In the genomic region with DNA sequence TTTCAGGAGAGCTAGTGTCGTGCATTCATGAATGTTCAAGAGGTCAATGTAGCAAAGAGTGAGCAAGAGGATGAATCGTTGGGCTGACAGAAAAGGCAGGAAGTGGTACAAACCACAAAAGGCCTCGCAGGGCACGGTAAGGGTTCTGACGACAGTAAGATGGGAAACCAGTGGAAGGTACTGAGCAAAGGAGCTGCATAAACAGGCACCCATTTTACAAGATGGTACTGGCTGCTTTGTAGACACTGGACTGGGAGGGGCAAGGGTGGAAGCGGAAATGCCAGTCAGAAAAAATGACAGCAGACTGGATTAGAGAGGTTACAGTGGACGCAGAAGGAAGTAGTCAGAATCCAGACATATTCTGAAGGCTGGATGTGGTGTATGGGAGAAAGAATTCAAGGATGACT, we compare ENCODE assay signal across 8 cellular contexts.
A peak's percentile ranks its signal among the peaks of the same experiment; 100 is the strongest.
DNase-seq lines count a peak whose midpoint lies in the region; ATAC-seq lines count a peak whose summit lies in the region.

No MANE protein-coding gene starts in this region.

- H3K27ac Mint-ChIP-seq in activated naive CD8-positive, alpha-beta T cell treated with anti-CD3 and anti-CD28 coated beads for 36 hours, result peak overlapping the region; percentile 86
- peak overlapping the region in 2 of 6 donors; percentile 74 to 88 for H3K27ac Mint-ChIP-seq in naive B cell

- peaks cover 0 to 4% (median 0%) of the 10 kb centered on the region in 11 experiments; a peak in 1 of 22 replicates for H3K9me3 ChIP-seq in BLaER1 treated with 17β-estradiol and CSF1 and Interleukin-3, amounts not matched to agents 10 nM and 100 nM (replicated peaks in 1 of 11)

- H3K27me3 Mint-ChIP-seq in activated naive CD8-positive, alpha-beta T cell treated with anti-CD3 and anti-CD28 coated beads for 36 hours, result no peaks in the 10 kb centered on the region
- H3K27me3 Mint-ChIP-seq in naive B cell, result peaks cover 0 to 4% (median 2%) of the 10 kb centered on the region in 3 donors

- peaks cover 24% of the 10 kb centered on the region for H3K4me1 Mint-ChIP-seq in activated naive CD8-positive, alpha-beta T cell treated with anti-CD3 and anti-CD28 coated beads for 36 hours
- peaks cover 9 to 15% (median 12%) of the 10 kb centered on the region in 3 donors for H3K4me1 Mint-ChIP-seq in naive B cell

- ATAC-seq in GM19397 (IDR thresholded peaks at IDR 0.05; ENCODE audit: unreplicated experiment) (peak; percentile 94), HG03457 (IDR thresholded peaks at IDR 0.05; ENCODE audit: unreplicated experiment) (peak; percentile 98), naive B cell (ENCODE audit: low read depth in 2 of 2) (peak; percentile 57 to 71)

- peak overlapping the region; percentile 46 for H3K4me3 Mint-ChIP-seq in activated naive CD8-positive, alpha-beta T cell treated with anti-CD3 and anti-CD28 coated beads for 36 hours
- H3K4me3 Mint-ChIP-seq in naive B cell, result peak overlapping the region in 5 of 8 donors; percentile 26 to 73 (median 64)

- peaks cover 30 to 45% (median 38%) of the 10 kb centered on the region in 10 experiments for H3K4me1 ChIP-seq in BLaER1 treated with 17β-estradiol and CSF1 and Interleukin-3, amounts not matched to agents 10 nM and 100 nM

- H3K4me3 ChIP-seq in BLaER1 treated with 17β-estradiol and CSF1 and Interleukin-3, amounts not matched to agents 10 nM and 100 nM, result peak overlapping the region in 3 of 10 experiments; percentile 0 to 43 (median 12); a peak in 3 of 20 replicates

- peak overlapping the region; percentile 6 to 77 (median 62); a peak in 19 of 22 replicates for H3K27ac ChIP-seq in BLaER1 treated with 17β-estradiol and CSF1 and Interleukin-3, amounts not matched to agents 10 nM and 100 nM

- peak; percentile 99 for DNase-seq in SKM-1 treated with dmso at 0.1 percent for 144 hours (lab: John Stamatoyannopoulos, UW; ENCODE audit: unreplicated experiment)
- DNase-seq in activated naive CD8-positive, alpha-beta T cell treated with anti-CD3 and anti-CD28 coated beads for 36 hours, result peak; percentile 72
- DNase-seq in naive B cell, result peak; percentile 36
- no peak for DNase-seq in NCI-H345 treated with DMSO at 0.1 percent for 48 hours (lab: John Stamatoyannopoulos, UW; ENCODE audit: unreplicated experiment)
- no peak for DNase-seq in NCI-H1417 treated with DMSO at 0.1 percent for 48 hours (lab: John Stamatoyannopoulos, UW)

- peaks cover 6% of the 10 kb centered on the region for H3K36me3 Mint-ChIP-seq in activated naive CD8-positive, alpha-beta T cell treated with anti-CD3 and anti-CD28 coated beads for 36 hours
- no peaks in the 10 kb centered on the region for H3K36me3 Mint-ChIP-seq in naive B cell

- H3K36me3 ChIP-seq in BLaER1 treated with 17β-estradiol and CSF1 and Interleukin-3, amounts not matched to agents 10 nM and 100 nM, result no peaks in the 10 kb centered on the region

- H4K20me1 ChIP-seq in BLaER1 treated with 17β-estradiol and CSF1 and Interleukin-3, amounts not matched to agents 10 nM and 100 nM, result no peaks in the 10 kb centered on the region

- peak overlapping the region; percentile 55 to 87 (median 75) for H3K4me2 ChIP-seq in BLaER1 treated with 17β-estradiol and CSF1 and Interleukin-3, amounts not matched to agents 10 nM and 100 nM

- H3K9me3 Mint-ChIP-seq in activated naive CD8-positive, alpha-beta T cell treated with anti-CD3 and anti-CD28 coated beads for 36 hours, result no peaks in the 10 kb centered on the region
- no peaks in the 10 kb centered on the region for H3K9me3 Mint-ChIP-seq in naive B cell

- H3K27me3 ChIP-seq in BLaER1 treated with 17β-estradiol and CSF1 and Interleukin-3, amounts not matched to agents 10 nM and 100 nM, result no peaks in the 10 kb centered on the region

- H3K9ac ChIP-seq in BLaER1 treated with 17β-estradiol and CSF1 and Interleukin-3, amounts not matched to agents 10 nM and 100 nM, result peak overlapping the region in 5 of 11 experiments; percentile 2 to 49 (median 23); a peak in 7 of 22 replicates

Comparison
In these comparisons a context has a peak if more than half of its experiments do, and no peak if none do; other contexts are left out.
1. DNase-seq: peak in SKM-1 treated with dmso at 0.1 percent for 144 hours (single experiment), activated naive CD8-positive, alpha-beta T cell treated with anti-CD3 and anti-CD28 coated beads for 36 hours (single experiment) and naive B cell (single experiment); none in NCI-H345 treated with DMSO at 0.1 percent for 48 hours (single experiment) and NCI-H1417 treated with DMSO at 0.1 percent for 48 hours (single experiment).
2. Peak in every context shown above with its lines, with median percentiles within 50 percentile points of each other: ATAC-seq.